35 cellular contexts compared by ENCODE assay signal in the genomic region with DNA sequence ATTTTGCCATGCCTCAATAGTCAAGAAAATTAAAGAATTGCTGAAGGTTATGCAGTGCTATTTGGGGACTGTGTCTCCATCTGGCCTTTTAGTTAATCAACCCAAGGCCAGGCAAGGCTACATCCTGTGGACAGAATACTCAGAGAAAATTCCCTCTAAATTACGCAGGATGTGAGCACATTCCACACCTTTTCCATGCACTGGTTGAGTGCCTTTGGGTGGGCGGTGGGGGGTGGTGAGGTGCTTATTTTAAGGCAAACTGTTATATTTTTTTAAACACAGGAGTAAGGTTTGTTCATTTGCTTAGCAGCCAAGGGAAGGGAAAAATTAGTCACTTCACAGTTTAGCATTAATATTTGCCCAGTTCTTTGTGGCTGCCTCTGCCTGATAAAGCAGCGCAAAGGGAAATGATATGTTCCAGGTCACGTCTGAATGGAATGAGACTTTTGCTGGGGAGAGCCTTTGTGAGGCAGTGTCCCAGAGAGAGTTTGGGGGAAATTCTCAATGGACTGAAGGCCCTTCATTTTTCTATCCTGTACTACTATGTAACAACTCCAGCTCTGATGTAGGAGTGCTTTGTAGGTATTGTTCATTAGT. TPM values are rescaled to one million over a fixed set of nuclear protein-coding genes. Genes with fewer than 3 reads are reported as not detected.
"Had no signal": no experiment of that assay in that cellular context is flagged by ENCODE, and none has a peak within 500 bp of the region (broad histone marks: within the 10 kb centered on the region; RNA-seq: fewer than 3 reads in every experiment).

No MANE protein-coding gene starts in this region.

- FAIRE-seq: astrocyte, endothelial cell of umbilical vein, islet of Langerhans, TTC549 had no signal

- H3K27ac ChIP-seq: adrenal gland, brain microvascular endothelial cell, skin epidermis, upper lobe of left lung, vagina, WERI-Rb-1 had no signal

- H3K36me3 ChIP-seq: adrenal gland, brain microvascular endothelial cell, upper lobe of left lung, vagina, WERI-Rb-1 had no signal

- H3K4me3 Mint-ChIP-seq: activated CD4-positive, alpha-beta memory T cell treated with anti-CD3 and anti-CD28 coated beads for 36 hours; activated naive CD4-positive, alpha-beta T cell treated with anti-CD3 and anti-CD28 coated beads for 36 hours; activated naive CD8-positive, alpha-beta T cell treated with anti-CD3 and anti-CD28 coated beads for 36 hours; activated T-helper 1 cell treated with anti-CD3 and anti-CD28 coated beads, Interleukin-12 subunit alpha, Interleukin-12 subunit beta, Interleukin-2, Interleukin-4 antibody, amounts not matched to agents 30 ng/mL and 10 ng/mL and 1 ng/mL, durations not matched to agents 14 hours and 24 hours and 36 hours; natural killer cell treated with Interleukin-12 subunit alpha and Interleukin-12 subunit beta and Interleukin-15 and Interleukin-18, amount 100 ng/mL, for 72 hours; stimulated activated naive CD8-positive, alpha-beta T cell treated with anti-CD3 and anti-CD28 coated beads, Interleukin-15, Interleukin-2, amounts not matched to agents 100 ng/mL and 50 ng/mL, for 24 hours; T-helper 1 cell treated with Interleukin-12 subunit alpha and Interleukin-12 subunit beta and Interleukin-4 antibody, amounts not matched to agents 30 μg/mL and 1 μg/mL, for 36 hours had no signal

- DNase-seq: activated CD4-positive, alpha-beta memory T cell treated with anti-CD3 and anti-CD28 coated beads for 36 hours; activated CD4-positive, alpha-beta T cell treated with anti-CD3 and anti-CD28 coated beads for 48 hours; activated CD8-positive, alpha-beta memory T cell treated with anti-CD3 and anti-CD28 coated beads, Interleukin-2, amount 50 U/mL, for 4 hours; activated effector memory CD4-positive, alpha-beta T cell treated with anti-CD3 and anti-CD28 coated beads, Interleukin-2, amount 50 U/mL, for 16 hours; activated naive CD4-positive, alpha-beta T cell treated with anti-CD3 and anti-CD28 coated beads for 36 hours; activated naive CD8-positive, alpha-beta T cell treated with anti-CD3 and anti-CD28 coated beads for 36 hours; activated T-cell treated with anti-CD3 and anti-CD28 coated beads, Interleukin-2, amount 50 U/mL, for 1 hour; adrenal gland; brain microvascular endothelial cell; foreskin fibroblast; mesendoderm; posterior cingulate gyrus; stimulated activated CD4-positive, alpha-beta T cell treated with anti-CD3 and anti-CD28 coated beads, Interleukin-12 subunit alpha, Interleukin-12 subunit beta, amount 100 ng/mL, for 4 hours; stimulated activated CD4-positive, alpha-beta T cell treated with anti-CD3 and anti-CD28 coated beads, Interleukin-4, amount 100 ng/mL, for 1 hour; SW 1271; T-helper 9 cell; upper lobe of left lung; WERI-Rb-1 had no signal

- H3K9me3 ChIP-seq: adrenal gland, upper lobe of left lung, vagina had no signal

- ATAC-seq: activated CD4-positive, CD25-positive, alpha-beta regulatory T cell treated with anti-CD3 and anti-CD28 coated beads, Interleukin-2, amount 50 U/mL, for 24 hours; esophagus mucosa; left lobe of liver; natural killer cell treated with Interleukin-12 subunit alpha and Interleukin-12 subunit beta and Interleukin-15 and Interleukin-18, amount 100 ng/mL, for 72 hours; sciatic nerve had no signal

- H3K4me3 ChIP-seq: adrenal gland, lung, skin epidermis, upper lobe of left lung, vagina had no signal

- H3K27ac Mint-ChIP-seq: activated CD4-positive, alpha-beta memory T cell treated with anti-CD3 and anti-CD28 coated beads for 36 hours; activated naive CD4-positive, alpha-beta T cell treated with anti-CD3 and anti-CD28 coated beads for 36 hours; activated naive CD8-positive, alpha-beta T cell treated with anti-CD3 and anti-CD28 coated beads for 36 hours; activated T-helper 1 cell treated with anti-CD3 and anti-CD28 coated beads, Interleukin-12 subunit alpha, Interleukin-12 subunit beta, Interleukin-2, Interleukin-4 antibody, amounts not matched to agents 30 ng/mL and 10 ng/mL and 1 ng/mL, durations not matched to agents 14 hours and 24 hours and 36 hours; natural killer cell treated with Interleukin-12 subunit alpha and Interleukin-12 subunit beta and Interleukin-15 and Interleukin-18, amount 100 ng/mL, for 72 hours; stimulated activated naive CD8-positive, alpha-beta T cell treated with anti-CD3 and anti-CD28 coated beads, Interleukin-15, Interleukin-2, amounts not matched to agents 100 ng/mL and 50 ng/mL, for 24 hours; T-helper 1 cell treated with Interleukin-12 subunit alpha and Interleukin-12 subunit beta and Interleukin-4 antibody, amounts not matched to agents 30 μg/mL and 1 μg/mL, for 36 hours had no signal

- H3K4me1 Mint-ChIP-seq: activated naive CD8-positive, alpha-beta T cell treated with anti-CD3 and anti-CD28 coated beads for 36 hours had no signal

- H3K36me3 Mint-ChIP-seq: activated CD4-positive, alpha-beta memory T cell treated with anti-CD3 and anti-CD28 coated beads for 36 hours; activated naive CD8-positive, alpha-beta T cell treated with anti-CD3 and anti-CD28 coated beads for 36 hours; natural killer cell treated with Interleukin-12 subunit alpha and Interleukin-12 subunit beta and Interleukin-15 and Interleukin-18, amount 100 ng/mL, for 72 hours had no signal

- H3K27me3 ChIP-seq: brain microvascular endothelial cell, upper lobe of left lung, vagina had no signal

- H3K4me1 ChIP-seq: adrenal gland, upper lobe of left lung, vagina had no signal

- H3K9me3 Mint-ChIP-seq: activated CD4-positive, alpha-beta memory T cell treated with anti-CD3 and anti-CD28 coated beads for 36 hours; activated naive CD4-positive, alpha-beta T cell treated with anti-CD3 and anti-CD28 coated beads for 36 hours; activated naive CD8-positive, alpha-beta T cell treated with anti-CD3 and anti-CD28 coated beads for 36 hours; activated T-helper 1 cell treated with anti-CD3 and anti-CD28 coated beads, Interleukin-12 subunit alpha, Interleukin-12 subunit beta, Interleukin-2, Interleukin-4 antibody, amounts not matched to agents 30 ng/mL and 10 ng/mL and 1 ng/mL, durations not matched to agents 14 hours and 24 hours and 36 hours; natural killer cell treated with Interleukin-12 subunit alpha and Interleukin-12 subunit beta and Interleukin-15 and Interleukin-18, amount 100 ng/mL, for 72 hours; stimulated activated naive CD8-positive, alpha-beta T cell treated with anti-CD3 and anti-CD28 coated beads, Interleukin-15, Interleukin-2, amounts not matched to agents 100 ng/mL and 50 ng/mL, for 24 hours; T-helper 1 cell treated with Interleukin-12 subunit alpha and Interleukin-12 subunit beta and Interleukin-4 antibody, amounts not matched to agents 30 μg/mL and 1 μg/mL, for 36 hours had no signal

RNA-seq across cellular contexts. Expression of gene KCNA5, which starts 17.2 kb away (rescaled TPM):
- total RNA-seq: activated CD4-positive, alpha-beta memory T cell treated with anti-CD3 and anti-CD28 coated beads for 36 hours; activated CD8-positive, alpha-beta memory T cell treated with anti-CD3 and anti-CD28 coated beads for 36 hours; activated naive CD4-positive, alpha-beta T cell treated with anti-CD3 and anti-CD28 coated beads for 36 hours; activated naive CD8-positive, alpha-beta T cell treated with anti-CD3 and anti-CD28 coated beads for 36 hours; activated T-helper 1 cell treated with anti-CD3 and anti-CD28 coated beads, Interleukin-12 subunit alpha, Interleukin-12 subunit beta, Interleukin-2, Interleukin-4 antibody, amounts not matched to agents 30 ng/mL and 10 ng/mL and 1 ng/mL, durations not matched to agents 14 hours and 24 hours and 36 hours; astrocyte; endothelial cell of umbilical vein; esophagus mucosa; natural killer cell treated with Interleukin-12 subunit alpha and Interleukin-12 subunit beta and Interleukin-15 and Interleukin-18, amount 100 ng/mL, for 72 hours; osteoblast; vagina had no signal
- polyA plus RNA-seq: endothelial cell of umbilical vein had no signal
